Comparison of ENCODE assay signal across 1 cellular context in genomic region chr17:17494499-17495447, GRCh38.
TF ChIP-seq lines count a peak whose summit lies in the region.

No MANE protein-coding gene starts in this region.

TF ChIP-seq in WTC11, 78 proteins besides CTCF, POLR2A, EP300 and RAD21 (continued from another document):
- TF ChIP-seq, protein P1, sequence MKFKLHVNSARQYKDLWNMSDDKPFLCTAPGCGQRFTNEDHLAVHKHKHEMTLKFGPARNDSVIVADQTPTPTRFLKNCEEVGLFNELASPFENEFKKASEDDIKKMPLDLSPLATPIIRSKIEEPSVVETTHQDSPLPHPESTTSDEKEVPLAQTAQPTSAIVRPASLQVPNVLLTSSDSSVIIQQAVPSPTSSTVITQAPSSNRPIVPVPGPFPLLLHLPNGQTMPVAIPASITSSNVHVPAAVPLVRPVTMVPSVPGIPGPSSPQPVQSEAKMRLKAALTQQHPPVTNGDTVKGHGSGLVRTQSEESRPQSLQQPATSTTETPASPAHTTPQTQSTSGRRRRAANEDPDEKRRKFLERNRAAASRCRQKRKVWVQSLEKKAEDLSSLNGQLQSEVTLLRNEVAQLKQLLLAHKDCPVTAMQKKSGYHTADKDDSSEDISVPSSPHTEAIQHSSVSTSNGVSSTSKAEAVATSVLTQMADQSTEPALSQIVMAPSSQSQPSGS (CRISPR knock-in tag; IDR thresholded peaks at IDR 0.05; ENCODE audit: borderline replicate concordance, low read depth): no peak
- TF ChIP-seq, protein P2, sequence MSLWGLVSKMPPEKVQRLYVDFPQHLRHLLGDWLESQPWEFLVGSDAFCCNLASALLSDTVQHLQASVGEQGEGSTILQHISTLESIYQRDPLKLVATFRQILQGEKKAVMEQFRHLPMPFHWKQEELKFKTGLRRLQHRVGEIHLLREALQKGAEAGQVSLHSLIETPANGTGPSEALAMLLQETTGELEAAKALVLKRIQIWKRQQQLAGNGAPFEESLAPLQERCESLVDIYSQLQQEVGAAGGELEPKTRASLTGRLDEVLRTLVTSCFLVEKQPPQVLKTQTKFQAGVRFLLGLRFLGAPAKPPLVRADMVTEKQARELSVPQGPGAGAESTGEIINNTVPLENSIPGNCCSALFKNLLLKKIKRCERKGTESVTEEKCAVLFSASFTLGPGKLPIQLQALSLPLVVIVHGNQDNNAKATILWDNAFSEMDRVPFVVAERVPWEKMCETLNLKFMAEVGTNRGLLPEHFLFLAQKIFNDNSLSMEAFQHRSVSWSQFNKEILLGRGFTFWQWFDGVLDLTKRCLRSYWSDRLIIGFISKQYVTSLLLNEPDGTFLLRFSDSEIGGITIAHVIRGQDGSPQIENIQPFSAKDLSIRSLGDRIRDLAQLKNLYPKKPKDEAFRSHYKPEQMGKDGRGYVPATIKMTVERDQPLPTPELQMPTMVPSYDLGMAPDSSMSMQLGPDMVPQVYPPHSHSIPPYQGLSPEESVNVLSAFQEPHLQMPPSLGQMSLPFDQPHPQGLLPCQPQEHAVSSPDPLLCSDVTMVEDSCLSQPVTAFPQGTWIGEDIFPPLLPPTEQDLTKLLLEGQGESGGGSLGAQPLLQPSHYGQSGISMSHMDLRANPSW (CRISPR knock-in tag; conservative IDR thresholded peaks at IDR 0.05; ENCODE audit: low read depth): no peak
- TF ChIP-seq SMAD4 (CRISPR knock-in tag; IDR thresholded peaks at IDR 0.05) (no peak), MYBL2 (CRISPR knock-in tag; IDR thresholded peaks at IDR 0.05) (peak; percentile 3; the same call in 1 of the 2 replicates), TEAD4 (CRISPR knock-in tag; IDR thresholded peaks at IDR 0.05) (no peak), RORB (CRISPR knock-in tag; IDR thresholded peaks at IDR 0.05) (no peak), ZNF396 (CRISPR knock-in tag; IDR thresholded peaks at IDR 0.05; ENCODE audit: borderline replicate concordance) (no peak), RELA (CRISPR knock-in tag; IDR thresholded peaks at IDR 0.05; ENCODE audit: borderline replicate concordance) (peak; percentile 79; the same call in 1 of the 2 replicates), FOXJ3 (CRISPR knock-in tag; IDR thresholded peaks at IDR 0.05; ENCODE audit: borderline replicate concordance) (no peak), FOXP1 (CRISPR knock-in tag; IDR thresholded peaks at IDR 0.05; ENCODE audit: borderline replicate concordance) (peak; percentile 34; the same call in 1 of the 2 replicates), OVOL2 (CRISPR knock-in tag; IDR thresholded peaks at IDR 0.05; ENCODE audit: borderline replicate concordance) (no peak), MLX (CRISPR knock-in tag; IDR thresholded peaks at IDR 0.05) (no peak), TEAD1 (CRISPR knock-in tag; IDR thresholded peaks at IDR 0.05) (0 out of 2 replicates have a peak, but pooled peaks have one; percentile 36), USF2 (CRISPR knock-in tag; IDR thresholded peaks at IDR 0.05) (no peak), CREM (CRISPR knock-in tag; IDR thresholded peaks at IDR 0.05) (0 out of 2 replicates have a peak, but pooled peaks have one; percentile 12), TP53 (CRISPR knock-in tag; IDR thresholded peaks at IDR 0.05) (no peak), NFE2L1 (CRISPR knock-in tag; IDR thresholded peaks at IDR 0.05) (no peak), ZNF138 (CRISPR knock-in tag; conservative IDR thresholded peaks at IDR 0.05) (no peak), KAT7 (CRISPR knock-in tag; IDR thresholded peaks at IDR 0.05; ENCODE audit: borderline replicate concordance) (peak; percentile 60; the same call in 1 of the 2 replicates)
- TF ChIP-seq, protein P3, sequence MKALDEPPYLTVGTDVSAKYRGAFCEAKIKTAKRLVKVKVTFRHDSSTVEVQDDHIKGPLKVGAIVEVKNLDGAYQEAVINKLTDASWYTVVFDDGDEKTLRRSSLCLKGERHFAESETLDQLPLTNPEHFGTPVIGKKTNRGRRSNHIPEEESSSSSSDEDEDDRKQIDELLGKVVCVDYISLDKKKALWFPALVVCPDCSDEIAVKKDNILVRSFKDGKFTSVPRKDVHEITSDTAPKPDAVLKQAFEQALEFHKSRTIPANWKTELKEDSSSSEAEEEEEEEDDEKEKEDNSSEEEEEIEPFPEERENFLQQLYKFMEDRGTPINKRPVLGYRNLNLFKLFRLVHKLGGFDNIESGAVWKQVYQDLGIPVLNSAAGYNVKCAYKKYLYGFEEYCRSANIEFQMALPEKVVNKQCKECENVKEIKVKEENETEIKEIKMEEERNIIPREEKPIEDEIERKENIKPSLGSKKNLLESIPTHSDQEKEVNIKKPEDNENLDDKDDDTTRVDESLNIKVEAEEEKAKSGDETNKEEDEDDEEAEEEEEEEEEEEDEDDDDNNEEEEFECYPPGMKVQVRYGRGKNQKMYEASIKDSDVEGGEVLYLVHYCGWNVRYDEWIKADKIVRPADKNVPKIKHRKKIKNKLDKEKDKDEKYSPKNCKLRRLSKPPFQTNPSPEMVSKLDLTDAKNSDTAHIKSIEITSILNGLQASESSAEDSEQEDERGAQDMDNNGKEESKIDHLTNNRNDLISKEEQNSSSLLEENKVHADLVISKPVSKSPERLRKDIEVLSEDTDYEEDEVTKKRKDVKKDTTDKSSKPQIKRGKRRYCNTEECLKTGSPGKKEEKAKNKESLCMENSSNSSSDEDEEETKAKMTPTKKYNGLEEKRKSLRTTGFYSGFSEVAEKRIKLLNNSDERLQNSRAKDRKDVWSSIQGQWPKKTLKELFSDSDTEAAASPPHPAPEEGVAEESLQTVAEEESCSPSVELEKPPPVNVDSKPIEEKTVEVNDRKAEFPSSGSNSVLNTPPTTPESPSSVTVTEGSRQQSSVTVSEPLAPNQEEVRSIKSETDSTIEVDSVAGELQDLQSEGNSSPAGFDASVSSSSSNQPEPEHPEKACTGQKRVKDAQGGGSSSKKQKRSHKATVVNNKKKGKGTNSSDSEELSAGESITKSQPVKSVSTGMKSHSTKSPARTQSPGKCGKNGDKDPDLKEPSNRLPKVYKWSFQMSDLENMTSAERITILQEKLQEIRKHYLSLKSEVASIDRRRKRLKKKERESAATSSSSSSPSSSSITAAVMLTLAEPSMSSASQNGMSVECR (CRISPR knock-in tag; IDR thresholded peaks at IDR 0.05; ENCODE audit: borderline replicate concordance): peak; percentile 75; the same call in 1 of the 2 replicates
- TF ChIP-seq, protein P4, sequence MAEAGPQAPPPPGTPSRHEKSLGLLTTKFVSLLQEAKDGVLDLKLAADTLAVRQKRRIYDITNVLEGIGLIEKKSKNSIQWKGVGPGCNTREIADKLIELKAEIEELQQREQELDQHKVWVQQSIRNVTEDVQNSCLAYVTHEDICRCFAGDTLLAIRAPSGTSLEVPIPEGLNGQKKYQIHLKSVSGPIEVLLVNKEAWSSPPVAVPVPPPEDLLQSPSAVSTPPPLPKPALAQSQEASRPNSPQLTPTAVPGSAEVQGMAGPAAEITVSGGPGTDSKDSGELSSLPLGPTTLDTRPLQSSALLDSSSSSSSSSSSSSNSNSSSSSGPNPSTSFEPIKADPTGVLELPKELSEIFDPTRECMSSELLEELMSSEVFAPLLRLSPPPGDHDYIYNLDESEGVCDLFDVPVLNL (CRISPR knock-in tag; IDR thresholded peaks at IDR 0.05; ENCODE audit: borderline replicate concordance, low read depth): no peak
- TF ChIP-seq, protein P5, sequence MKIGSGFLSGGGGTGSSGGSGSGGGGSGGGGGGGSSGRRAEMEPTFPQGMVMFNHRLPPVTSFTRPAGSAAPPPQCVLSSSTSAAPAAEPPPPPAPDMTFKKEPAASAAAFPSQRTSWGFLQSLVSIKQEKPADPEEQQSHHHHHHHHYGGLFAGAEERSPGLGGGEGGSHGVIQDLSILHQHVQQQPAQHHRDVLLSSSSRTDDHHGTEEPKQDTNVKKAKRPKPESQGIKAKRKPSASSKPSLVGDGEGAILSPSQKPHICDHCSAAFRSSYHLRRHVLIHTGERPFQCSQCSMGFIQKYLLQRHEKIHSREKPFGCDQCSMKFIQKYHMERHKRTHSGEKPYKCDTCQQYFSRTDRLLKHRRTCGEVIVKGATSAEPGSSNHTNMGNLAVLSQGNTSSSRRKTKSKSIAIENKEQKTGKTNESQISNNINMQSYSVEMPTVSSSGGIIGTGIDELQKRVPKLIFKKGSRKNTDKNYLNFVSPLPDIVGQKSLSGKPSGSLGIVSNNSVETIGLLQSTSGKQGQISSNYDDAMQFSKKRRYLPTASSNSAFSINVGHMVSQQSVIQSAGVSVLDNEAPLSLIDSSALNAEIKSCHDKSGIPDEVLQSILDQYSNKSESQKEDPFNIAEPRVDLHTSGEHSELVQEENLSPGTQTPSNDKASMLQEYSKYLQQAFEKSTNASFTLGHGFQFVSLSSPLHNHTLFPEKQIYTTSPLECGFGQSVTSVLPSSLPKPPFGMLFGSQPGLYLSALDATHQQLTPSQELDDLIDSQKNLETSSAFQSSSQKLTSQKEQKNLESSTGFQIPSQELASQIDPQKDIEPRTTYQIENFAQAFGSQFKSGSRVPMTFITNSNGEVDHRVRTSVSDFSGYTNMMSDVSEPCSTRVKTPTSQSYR (CRISPR knock-in tag; IDR thresholded peaks at IDR 0.05): no peak
- TF ChIP-seq, protein P6, sequence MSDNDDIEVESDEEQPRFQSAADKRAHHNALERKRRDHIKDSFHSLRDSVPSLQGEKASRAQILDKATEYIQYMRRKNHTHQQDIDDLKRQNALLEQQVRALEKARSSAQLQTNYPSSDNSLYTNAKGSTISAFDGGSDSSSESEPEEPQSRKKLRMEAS (CRISPR knock-in tag; IDR thresholded peaks at IDR 0.05): peak; percentile 88
- TF ChIP-seq, protein P7, sequence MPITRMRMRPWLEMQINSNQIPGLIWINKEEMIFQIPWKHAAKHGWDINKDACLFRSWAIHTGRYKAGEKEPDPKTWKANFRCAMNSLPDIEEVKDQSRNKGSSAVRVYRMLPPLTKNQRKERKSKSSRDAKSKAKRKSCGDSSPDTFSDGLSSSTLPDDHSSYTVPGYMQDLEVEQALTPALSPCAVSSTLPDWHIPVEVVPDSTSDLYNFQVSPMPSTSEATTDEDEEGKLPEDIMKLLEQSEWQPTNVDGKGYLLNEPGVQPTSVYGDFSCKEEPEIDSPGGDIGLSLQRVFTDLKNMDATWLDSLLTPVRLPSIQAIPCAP (CRISPR knock-in tag; IDR thresholded peaks at IDR 0.05): no peak
